Comparison of ENCODE assay signal across 8 cellular contexts in the genomic region with DNA sequence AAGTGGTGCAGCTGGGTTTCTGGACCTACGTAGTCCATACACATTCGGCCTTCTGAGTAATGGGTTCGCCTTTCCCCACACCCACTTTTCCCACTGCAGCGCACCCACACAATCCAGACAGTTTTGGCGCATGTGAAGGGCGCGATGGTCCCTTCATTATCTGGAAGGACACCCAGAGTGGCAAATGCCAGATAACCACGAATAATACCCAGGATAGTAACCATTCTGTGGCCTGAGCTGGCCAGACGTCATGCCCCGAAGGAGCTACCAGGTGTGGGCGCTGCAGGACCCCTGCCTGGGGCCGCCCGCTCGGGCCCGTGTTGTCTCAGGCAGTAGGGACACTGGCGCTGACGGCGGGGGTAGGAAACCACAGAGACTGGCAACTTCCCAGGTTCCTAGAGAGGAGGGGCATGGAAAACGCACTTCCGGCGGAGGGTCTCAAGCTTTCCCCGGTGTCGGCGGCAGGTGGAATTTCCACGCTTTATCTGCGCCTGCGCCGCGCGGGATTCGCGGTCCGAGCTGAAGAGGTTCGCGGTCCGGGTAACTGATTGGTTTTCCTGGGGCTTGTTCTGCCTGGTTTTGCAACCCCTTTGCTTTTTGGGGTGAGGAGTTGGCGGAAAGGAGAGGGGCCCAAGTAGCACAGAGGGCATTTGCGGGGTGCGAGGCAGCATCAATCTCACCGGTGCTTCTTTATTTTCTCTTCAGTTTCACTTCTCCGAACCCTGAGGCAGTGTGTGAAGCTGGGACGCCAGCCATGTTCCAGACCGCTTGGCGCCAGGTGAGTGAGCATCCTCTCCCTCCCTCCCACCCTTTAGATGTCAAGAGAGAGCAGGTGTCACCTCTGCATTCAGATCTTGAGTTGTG. TPM values are rescaled to one million over a fixed set of nuclear protein-coding genes. Genes with fewer than 3 reads are reported as not detected.
A peak's percentile ranks its signal among the peaks of the same experiment; 100 is the strongest.
DNase-seq lines count a peak whose midpoint lies in the region; ATAC-seq, FAIRE-seq and TF ChIP-seq lines count a peak whose summit lies in the region.

ZNF620 (plus strand) TSS at position 441 of the 864 bp plus-strand sequence; CDS start at position 755, 314 bp downstream.

- H3K27ac ChIP-seq in caudate nucleus (ENCODE audit: low read depth, low read length) (peak within 1 kb of the TSS; percentile 59), keratinocyte (ENCODE audit: control insufficient read depth, insufficient read depth, low read length) (peak within 1 kb of the TSS; percentile 15)

- ATAC-seq in HG02798 (IDR thresholded peaks at IDR 0.05; ENCODE audit: poor library complexity, unreplicated experiment): peak; percentile 81

- TF ChIP-seq POLR2A in GM12891 (IDR thresholded peaks at IDR 0.05; ENCODE audit: low read depth, low read length): no peak

- H3K36me3 ChIP-seq in keratinocyte (ENCODE audit: control insufficient read depth in 2 of 2, extremely low read depth in 1 of 2, insufficient read depth in 2 of 2, low read length in 2 of 2): no peaks in the 10 kb centered on the region

- DNase-seq in GM12891 (ENCODE audit: insufficient read length, low spot score) (peak; percentile 32), NCI-H2081 treated with DMSO at 0.1 percent for 48 hours (lab: John Stamatoyannopoulos, UW) (peak; percentile 12), caudate nucleus (lab: John Stamatoyannopoulos, UW) (peak; percentile 9 to 86 (median 62)), keratinocyte (ENCODE audit: low read depth, low spot score) (no peak), KG1 (lab: John Stamatoyannopoulos, UW) (no peak)
- DNase-seq in stimulated activated CD4-positive, alpha-beta T cell treated with anti-CD3 and anti-CD28 coated beads, Interleukin-12 subunit alpha, Interleukin-12 subunit beta, amount 100 ng/mL, for 4 hours: peak; percentile 46

- H3K9me1 ChIP-seq in keratinocyte (ENCODE audit: control insufficient read depth, extremely low read depth, insufficient read depth, low read length): no peaks in the 10 kb centered on the region

- H3K27me3 ChIP-seq in keratinocyte (ENCODE audit: control insufficient read depth, extremely low read depth, insufficient read depth, low read length): no peaks in the 10 kb centered on the region

- H3K9ac ChIP-seq in keratinocyte (ENCODE audit: control insufficient read depth, extremely low read depth, insufficient read depth, low read length): peak within 1 kb of the TSS; percentile 58

- dilution Hi-C loops in keratinocyte (cut with MboI; ENCODE audit: extremely low pct_ligation_motif_present, low sequenced_read_pairs): no loop called here

- no peaks in the 10 kb centered on the region for H4K20me1 ChIP-seq in keratinocyte (ENCODE audit: control insufficient read depth, extremely low read depth, insufficient read depth, low read length)

- no peak for TF ChIP-seq CTCF in WI38 (IDR thresholded peaks at IDR 0.05; ENCODE audit: low read depth, low read length)
- peak in 1 of 3 experiments; percentile 26 for TF ChIP-seq CTCF in keratinocyte (optimal IDR thresholded peaks at IDR 0.05 in 1 of 3, IDR thresholded peaks at IDR 0.05 in 1 of 3, conservative IDR thresholded peaks at IDR 0.05 in 1 of 3; ENCODE audit: extremely low read depth in 1 of 3, insufficient read depth in 2 of 3, low read length in 3 of 3)

- FAIRE-seq in GM12891 (lab: Jason Lieb, UNC) (peak; percentile 84), keratinocyte (lab: Jason Lieb, UNC) (no peak)

- H3K79me2 ChIP-seq in keratinocyte (ENCODE audit: control insufficient read depth, insufficient read depth, low read length): no peaks in the 10 kb centered on the region

- H3K4me1 ChIP-seq in keratinocyte (ENCODE audit: control insufficient read depth, extremely low read depth, insufficient read depth, low read length): peaks cover 22% of the 10 kb centered on the region

- peak within 1 kb of the TSS; percentile 95 for H2AFZ ChIP-seq in keratinocyte (ENCODE audit: control insufficient read depth, low read length)

- peak within 1 kb of the TSS; percentile 59 for H3K4me3 ChIP-seq in WI38 (ENCODE audit: low read depth, low read length)
- H3K4me3 ChIP-seq in keratinocyte (ENCODE audit: control insufficient read depth in 2 of 3, extremely low read depth in 1 of 3, insufficient read depth in 2 of 3, low read depth in 1 of 3, low read length in 3 of 3): peak within 1 kb of the TSS; percentile 31 to 75 (median 74)

- H3K4me2 ChIP-seq in keratinocyte (ENCODE audit: control insufficient read depth, extremely low read depth, insufficient read depth, low read depth, low read length): peak within 1 kb of the TSS; percentile 92

- no peaks in the 10 kb centered on the region for H3K9me3 ChIP-seq in keratinocyte (ENCODE audit: control insufficient read depth, low read depth, low read length)

TF ChIP-seq in GM12891, 5 proteins besides CTCF, POLR2A, EP300 and RAD21:
- TF ChIP-seq SPI1 (IDR thresholded peaks at IDR 0.05; ENCODE audit: low read depth, low read length) (peak; percentile 34; the same call in 1 of the 2 replicates), POLR2AphosphoS5 (IDR thresholded peaks at IDR 0.05; ENCODE audit: low read depth, low read length) (no peak)
TF ChIP-seq in GM12891: peak in this region for 1.

RNA-seq across cellular contexts. Expression of gene ZNF620, which starts in this region (rescaled TPM):
- 0.78 TPM for polyA plus RNA-seq in GM12891 (2012; ENCODE audit: low read depth, missing spikeins)
- 0.33 to 0.35 TPM (median 0.35 TPM) in 3 replicates for polyA plus RNA-seq in keratinocyte
- polyA plus RNA-seq in keratinocyte (2011; ENCODE audit: low read depth): 0.26 TPM
- polyA plus RNA-seq in keratinocyte (2011; cell fraction: cytosol; rRNA removed): 0.16 and 0.34 TPM in 2 replicates
- 0.45 and 0.59 TPM in 2 replicates for polyA plus RNA-seq in keratinocyte (2011; cell fraction: nucleus; rRNA removed)
- 0.30 and 0.58 TPM in 2 replicates for polyA plus RNA-seq in keratinocyte (2012; ENCODE audit: low replicate concordance)
- 0.19 to 0.30 TPM in 2 of 3 replicates, not detected in the other for polyA minus RNA-seq in keratinocyte
- not detected for polyA minus RNA-seq in keratinocyte (2011; cell fraction: cytosol; rRNA and poly(A)+ RNA removed)
- 0.21 and 0.39 TPM in 2 replicates for polyA minus RNA-seq in keratinocyte (2011; cell fraction: nucleus; rRNA and poly(A)+ RNA removed)

Comparison
In these comparisons a context has a peak if more than half of its experiments do, and no peak if none do; other contexts are left out.
1. DNase-seq: peak in GM12891 (single experiment), NCI-H2081 treated with DMSO at 0.1 percent for 48 hours (single experiment), caudate nucleus (61 of 61) and stimulated activated CD4-positive, alpha-beta T cell treated with anti-CD3 and anti-CD28 coated beads, Interleukin-12 subunit alpha, Interleukin-12 subunit beta, amount 100 ng/mL, for 4 hours (single experiment); none in keratinocyte (single experiment) and KG1 (single experiment).